8 cellular contexts compared by ENCODE assay signal in the genomic region with DNA sequence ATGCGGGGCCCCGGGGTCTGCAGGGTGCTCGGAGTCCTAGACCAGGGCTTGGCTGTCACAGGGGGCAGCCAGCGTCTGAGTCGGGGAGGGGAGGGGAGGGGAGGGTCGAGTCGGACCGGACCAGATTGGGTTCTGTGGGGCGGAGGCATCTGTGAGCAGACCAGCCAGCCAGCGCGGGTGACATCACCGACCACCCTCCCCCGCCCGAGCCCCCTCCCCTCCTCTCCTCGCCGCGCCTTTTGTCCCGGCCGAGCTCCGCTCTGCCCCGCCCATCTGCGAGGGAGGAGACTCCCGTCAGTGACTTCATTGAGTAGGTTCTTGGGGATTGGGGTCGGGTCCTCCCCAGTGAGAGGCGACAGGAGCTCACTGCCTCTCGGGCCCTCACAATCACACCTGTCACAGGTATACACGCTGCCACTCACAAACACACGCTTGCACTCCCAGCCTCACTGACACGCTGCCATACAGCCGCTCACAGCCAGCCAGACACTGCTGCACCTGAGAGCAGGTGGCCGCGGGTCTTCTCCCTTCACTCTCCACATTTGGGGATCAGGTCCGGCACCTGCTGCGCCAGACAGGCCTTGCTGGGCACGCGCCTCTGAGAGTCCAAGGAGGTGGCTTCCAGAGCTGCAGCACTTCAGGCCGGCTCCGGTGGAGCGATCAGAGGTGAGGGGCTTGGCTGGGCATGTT. TPM values are rescaled to one million over a fixed set of nuclear protein-coding genes. Genes with fewer than 3 reads are reported as not detected.
DNase-seq lines count a peak whose midpoint lies in the region; ATAC-seq and TF ChIP-seq lines count a peak whose summit lies in the region.

No MANE protein-coding gene starts in this region.

- DNase-seq in AG09309 (ENCODE audit: low read depth) (no peak), GM23338 (ENCODE audit: low spot score) (peak; percentile 95), RKO (ENCODE audit: low spot score) (peak; percentile 25), astrocyte of the spinal cord (ENCODE audit: low read depth, low spot score) (peak; percentile 65), hypothalamus (lab: John Stamatoyannopoulos, UW) (peak in 34 of 51 donors; percentile 32 to 80 (median 60)), putamen (ENCODE audit: low spot score) (peak; percentile 39)

- H3K36me3 Mint-ChIP-seq in GM23338 (ENCODE audit: low read depth): peaks cover 24% of the 10 kb centered on the region

- no peaks in the 10 kb centered on the region; the same call in 1 of the 3 replicates for H3K9me3 Mint-ChIP-seq in GM23338

- H3K27ac Mint-ChIP-seq in GM23338: peak overlapping the region; percentile 97

- no peaks in the 10 kb centered on the region for H3K27me3 ChIP-seq in GM23338 (ENCODE audit: insufficient read depth)

- H3K27me3 Mint-ChIP-seq in GM23338 (ENCODE audit: insufficient read depth, low read depth, poor library complexity): peaks cover 15% of the 10 kb centered on the region

- in situ Hi-C loops in astrocyte of the spinal cord (cut with HindIII; ENCODE audit: low sequenced_read_pairs): no loop called here

- peaks cover 5% of the 10 kb centered on the region; the same call in 1 of the 2 replicates for H3K79me2 ChIP-seq in GM23338 (replicated peaks; ENCODE audit: insufficient read depth)

- peak overlapping the region; percentile 81 for H3K4me3 ChIP-seq in AG09309 (ENCODE audit: control insufficient read depth, low read depth, low read length)
- H3K4me3 ChIP-seq in GM23338: peak overlapping the region; percentile 85
- peak overlapping the region; percentile 86 for H3K4me3 ChIP-seq in astrocyte of the spinal cord (ENCODE audit: low read depth, low read length)

- peaks cover 56% of the 10 kb centered on the region for H3K4me1 ChIP-seq in GM23338 (ENCODE audit: insufficient read depth)

- no peaks in the 10 kb centered on the region for H3K36me3 ChIP-seq in GM23338 (ENCODE audit: insufficient read depth)

- no peak for TF ChIP-seq CTCF in AG09309 (IDR thresholded peaks at IDR 0.05; ENCODE audit: control insufficient read depth, insufficient read depth, low read depth, low read length, missing control alignments)
- TF ChIP-seq CTCF in GM23338 (conservative IDR thresholded peaks at IDR 0.05; ENCODE audit: low read depth in 2 of 2): no peak
- no peak for TF ChIP-seq CTCF in astrocyte of the spinal cord (IDR thresholded peaks at IDR 0.05; ENCODE audit: low read depth, low read length)

- no peaks in the 10 kb centered on the region; the same call in none of the 2 replicates for H3F3A ChIP-seq in GM23338 (replicated peaks; ENCODE audit: low read depth)

- ATAC-seq in GM23338 (peak; percentile 15), GM19395 (IDR thresholded peaks at IDR 0.05; ENCODE audit: unreplicated experiment) (no peak), HG02870 (IDR thresholded peaks at IDR 0.05; ENCODE audit: unreplicated experiment) (no peak)

- H3K4me2 ChIP-seq in GM23338: peak overlapping the region; percentile 96

- no peaks in the 10 kb centered on the region for H3K9me2 ChIP-seq in GM23338 (ENCODE audit: insufficient read depth)

- no peaks in the 10 kb centered on the region for H4K20me1 ChIP-seq in GM23338 (replicated peaks; ENCODE audit: insufficient read depth)

- peak overlapping the region; percentile 90 for H3K27ac ChIP-seq in GM23338 (ENCODE audit: low read depth)

- H2AFZ ChIP-seq in GM23338: no peak overlapping the region

- peaks cover 64% of the 10 kb centered on the region for H3K4me1 Mint-ChIP-seq in GM23338

- H3K4me3 Mint-ChIP-seq in GM23338: peak overlapping the region; percentile 88

TF ChIP-seq in GM23338, 12 proteins besides CTCF, POLR2A, EP300 and RAD21:
- TF ChIP-seq ZNF331 (CRISPR knock-in tag; IDR thresholded peaks at IDR 0.05; ENCODE audit: low read depth) (no peak), CREB1 (CRISPR knock-in tag; IDR thresholded peaks at IDR 0.05; ENCODE audit: low read depth) (0 out of 2 replicates have a peak, but pooled peaks have one; percentile 18), POLR2AphosphoS5 (IDR thresholded peaks at IDR 0.05; ENCODE audit: low read depth) (peak; percentile 31; the same call in 1 of the 2 replicates)

RNA-seq across cellular contexts. Expression of a gene that starts 0.5 kb away (rescaled TPM):
- 37.4 and 37.6 TPM in 2 replicates for total RNA-seq in GM23338 (2014; rRNA removed; shearing (Covaris generic))
- polyA plus RNA-seq in GM23338 (2016; fragmentation: Nextera tagmentation; extraction: Ambion mirVana): 20.3 and 22.6 TPM in 2 replicates

RNA-seq across cellular contexts. Expression of a gene that starts 32.0 kb away (rescaled TPM):
- 0.14 and 0.19 TPM in 2 replicates for total RNA-seq in GM23338 (2014; rRNA removed; shearing (Covaris generic))
- 0.03 and 0.05 TPM in 2 replicates for polyA plus RNA-seq in GM23338 (2016; fragmentation: Nextera tagmentation; extraction: Ambion mirVana)
